ENCODE assay signal across 14 cellular contexts in the genomic region with DNA sequence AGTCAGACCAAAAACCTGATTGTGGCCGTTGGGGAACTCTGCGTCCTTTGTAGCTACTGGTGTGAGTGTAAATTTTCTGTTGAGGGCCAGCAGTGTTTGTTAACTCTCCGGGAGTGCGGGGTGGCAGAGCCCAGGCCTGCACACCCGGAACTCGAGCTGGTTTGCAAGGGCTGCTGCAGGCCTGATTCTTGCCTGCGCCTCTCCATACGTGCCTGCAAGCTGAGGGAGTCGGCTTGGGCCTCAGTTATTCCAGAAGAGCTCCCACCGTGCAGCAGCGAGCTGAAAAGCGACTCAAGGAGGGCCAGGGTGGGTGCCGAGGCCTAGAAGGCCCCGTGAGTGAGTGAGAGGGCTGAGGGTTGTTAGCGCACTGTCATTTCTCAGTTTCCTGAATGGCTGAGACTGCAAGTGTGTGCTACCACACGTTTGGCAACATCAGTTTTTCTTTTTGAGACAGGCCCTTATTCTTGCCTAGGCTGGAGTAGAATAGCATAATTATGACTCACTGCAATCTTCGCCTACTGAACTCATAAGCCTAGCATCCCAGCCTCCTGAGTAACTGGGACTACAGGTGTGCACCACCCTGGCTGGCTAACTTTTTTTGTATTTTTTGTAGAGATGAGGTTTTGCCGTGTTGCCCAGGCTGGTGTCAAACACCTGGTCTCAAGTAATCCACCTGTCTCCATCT. TPM values are rescaled to one million over a fixed set of nuclear protein-coding genes. Genes with fewer than 3 reads are reported as not detected.
"Had no signal": no experiment of that assay in that cellular context is flagged by ENCODE, and none has a peak within 500 bp of the region (broad histone marks: within the 10 kb centered on the region; RNA-seq: fewer than 3 reads in every experiment).

No MANE protein-coding gene starts in this region.

- H3K36me3 Mint-ChIP-seq: activated CD4-positive, alpha-beta memory T cell treated with anti-CD3 and anti-CD28 coated beads for 36 hours; activated naive CD8-positive, alpha-beta T cell treated with anti-CD3 and anti-CD28 coated beads for 36 hours; stimulated activated effector memory CD8-positive, alpha-beta T cell treated with anti-CD3 and anti-CD28 coated beads, Interleukin-12 subunit alpha, Interleukin-12 subunit beta, amount 100 ng/mL, for 72 hours had no signal

- H3K4me3 Mint-ChIP-seq: activated CD4-positive, alpha-beta memory T cell treated with anti-CD3 and anti-CD28 coated beads for 36 hours; activated naive CD8-positive, alpha-beta T cell treated with anti-CD3 and anti-CD28 coated beads for 36 hours; activated T-cell treated with anti-CD3 and anti-CD28 coated beads, Interleukin-2, amount 50 U/mL, for 72 hours; stimulated activated effector memory CD8-positive, alpha-beta T cell treated with anti-CD3 and anti-CD28 coated beads, Interleukin-12 subunit alpha, Interleukin-12 subunit beta, amount 100 ng/mL, for 72 hours had no signal

- H3K4me1 Mint-ChIP-seq: activated naive CD8-positive, alpha-beta T cell treated with anti-CD3 and anti-CD28 coated beads for 36 hours; stimulated activated effector memory CD8-positive, alpha-beta T cell treated with anti-CD3 and anti-CD28 coated beads, Interleukin-12 subunit alpha, Interleukin-12 subunit beta, amount 100 ng/mL, for 72 hours had no signal

- DNase-seq: activated CD4-positive, alpha-beta memory T cell treated with anti-CD3 and anti-CD28 coated beads for 36 hours; activated CD4-positive, alpha-beta T cell treated with anti-CD3 and anti-CD28 coated beads for 1 hour; activated CD8-positive, alpha-beta memory T cell treated with anti-CD3 and anti-CD28 coated beads, Interleukin-2, amount 50 U/mL, for 4 hours; activated gamma-delta T cell treated with Interleukin-2 at 50 U/mL for 16 hours; activated naive CD8-positive, alpha-beta T cell treated with anti-CD3 and anti-CD28 coated beads for 36 hours; activated T-cell treated with anti-CD3 and anti-CD28 coated beads, Interleukin-2, amount 50 U/mL, for 72 hours; dorsolateral prefrontal cortex; foreskin melanocyte; heart left ventricle; posterior cingulate gyrus had no signal

- ATAC-seq: activated T-cell treated with anti-CD3 and anti-CD28 coated beads, Interleukin-2, amount 50 U/mL, for 72 hours; heart left ventricle; stimulated activated effector memory CD8-positive, alpha-beta T cell treated with anti-CD3 and anti-CD28 coated beads, Interleukin-12 subunit alpha, Interleukin-12 subunit beta, amount 100 ng/mL, for 72 hours had no signal

- H3K27ac Mint-ChIP-seq: activated CD4-positive, alpha-beta memory T cell treated with anti-CD3 and anti-CD28 coated beads for 36 hours; activated naive CD8-positive, alpha-beta T cell treated with anti-CD3 and anti-CD28 coated beads for 36 hours; activated T-cell treated with anti-CD3 and anti-CD28 coated beads, Interleukin-2, amount 50 U/mL, for 72 hours; stimulated activated effector memory CD8-positive, alpha-beta T cell treated with anti-CD3 and anti-CD28 coated beads, Interleukin-12 subunit alpha, Interleukin-12 subunit beta, amount 100 ng/mL, for 72 hours had no signal

- H3K27ac ChIP-seq: heart left ventricle, neutrophil, right atrium auricular region, tibial nerve had no signal

- H3K9me3 Mint-ChIP-seq: activated naive CD8-positive, alpha-beta T cell treated with anti-CD3 and anti-CD28 coated beads for 36 hours; stimulated activated effector memory CD8-positive, alpha-beta T cell treated with anti-CD3 and anti-CD28 coated beads, Interleukin-12 subunit alpha, Interleukin-12 subunit beta, amount 100 ng/mL, for 72 hours had no signal

RNA-seq across cellular contexts. Expression of gene KIF13A, which starts 33.9 kb away (rescaled TPM):
- total RNA-seq: activated naive CD8-positive, alpha-beta T cell treated with anti-CD3 and anti-CD28 coated beads for 36 hours had no signal
